In the genomic region with DNA sequence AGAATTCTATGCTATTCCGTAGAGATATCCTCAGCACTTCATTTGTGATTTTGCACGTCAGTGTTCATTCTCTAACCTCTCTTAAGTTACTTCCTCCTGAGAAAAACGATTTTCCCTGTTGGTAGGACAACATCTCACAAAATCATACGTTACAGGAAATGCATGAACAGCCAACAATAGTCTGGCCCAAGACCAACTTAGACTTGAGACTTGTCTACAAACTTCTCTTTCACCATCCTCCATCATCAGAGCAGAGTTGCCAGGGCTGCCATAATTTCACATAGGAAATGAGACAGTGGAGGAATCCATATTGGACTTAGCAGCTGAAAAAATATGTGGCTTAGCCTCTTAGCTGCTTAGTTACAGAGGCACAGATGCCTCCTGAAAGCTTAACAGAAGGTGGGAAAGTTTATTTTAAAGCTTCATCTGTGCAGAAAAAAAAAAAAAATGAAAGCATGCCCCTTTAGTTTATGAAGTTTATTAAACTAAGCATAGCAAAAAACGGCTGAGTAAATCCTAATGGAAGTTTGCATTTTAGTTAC, we compare ENCODE assay signal across 13 cellular contexts.
DNase-seq lines count a peak whose midpoint lies in the region; ATAC-seq and TF ChIP-seq lines count a peak whose summit lies in the region.
"Had no signal": no experiment of that assay in that cellular context is flagged by ENCODE, and none has a peak within 500 bp of the region (broad histone marks: within the 10 kb centered on the region; RNA-seq: fewer than 3 reads in every experiment).

No MANE protein-coding gene starts in this region.

- H3K4me3 ChIP-seq in neural progenitor cell, result no peak overlapping the region

- H3K27ac ChIP-seq in neural progenitor cell, result no peak overlapping the region
- H3K27ac ChIP-seq: C4-2B had no signal

- H3K27ac Mint-ChIP-seq in neural progenitor cell (no peak overlapping the region), mesothelial cell of epicardium (no peak overlapping the region)

- DNase-seq in D341Med (ENCODE audit: low spot score) (peak; percentile 38), NCI-H446 treated with DMSO at 0.1 percent for 48 hours (lab: John Stamatoyannopoulos, UW) (peak; percentile 53), dermis blood vessel endothelial cell (peak; percentile 39), neural progenitor cell (ENCODE audit: low spot score) (no peak), left lobe of liver (ENCODE audit: low spot score) (no peak), mesothelial cell of epicardium (ENCODE audit: low spot score in 2 of 2, unreplicated experiment in 2 of 2) (no peak)
- DNase-seq in stimulated activated CD4-positive, alpha-beta T cell treated with anti-CD3 and anti-CD28 coated beads, Interleukin-2, amount 100 ng/mL, for 24 hours, result no peak
- DNase-seq: Karpas-422, NCI-H1930, NCI-H510A, SHP77 had no signal

- H3K9ac ChIP-seq in neural progenitor cell, result no peak overlapping the region

- H3K79me2 ChIP-seq in neural progenitor cell (ENCODE audit: low read depth), result no peaks in the 10 kb centered on the region

- H3K9me3 Mint-ChIP-seq in neural progenitor cell (no peaks in the 10 kb centered on the region), mesothelial cell of epicardium (no peaks in the 10 kb centered on the region)

- peak overlapping the region; percentile 3 for H2AFZ ChIP-seq in neural progenitor cell (replicated peaks)

- H3K27me3 ChIP-seq in neural progenitor cell, result no peaks in the 10 kb centered on the region

- TF ChIP-seq CTCF in neural progenitor cell (IDR thresholded peaks at IDR 0.05) (no peak), mesothelial cell of epicardium (IDR thresholded peaks at IDR 0.05; ENCODE audit: unreplicated experiment) (no peak)

- ATAC-seq in left lobe of liver, result no peak
- ATAC-seq: SK-N-SH treated with all-trans-retinoic acid at 6 μM for 48 hours had no signal

- no peak overlapping the region for H3K4me2 ChIP-seq in neural progenitor cell

- H3K4me3 Mint-ChIP-seq in neural progenitor cell, result no peak overlapping the region
- H3K4me3 Mint-ChIP-seq in mesothelial cell of epicardium, result no peak overlapping the region

- H3K36me3 Mint-ChIP-seq in neural progenitor cell (no peaks in the 10 kb centered on the region), mesothelial cell of epicardium (no peaks in the 10 kb centered on the region)

- H3K4me1 Mint-ChIP-seq in neural progenitor cell (no peaks in the 10 kb centered on the region), mesothelial cell of epicardium (no peaks in the 10 kb centered on the region)

- H3F3A ChIP-seq in neural progenitor cell (ENCODE audit: low read depth), result no peaks in the 10 kb centered on the region

- no peaks in the 10 kb centered on the region for H3K36me3 ChIP-seq in neural progenitor cell

- no peaks in the 10 kb centered on the region for H3K27me3 Mint-ChIP-seq in neural progenitor cell (ENCODE audit: insufficient read depth, low read depth)
- no peaks in the 10 kb centered on the region for H3K27me3 Mint-ChIP-seq in mesothelial cell of epicardium (ENCODE audit: low read depth)

- no peaks in the 10 kb centered on the region for H4K20me1 ChIP-seq in neural progenitor cell (ENCODE audit: low read depth)

- H3K9me3 ChIP-seq in neural progenitor cell (ENCODE audit: low read depth), result no peaks in the 10 kb centered on the region

- H3K4me1 ChIP-seq in neural progenitor cell, result no peaks in the 10 kb centered on the region

Comparison
In these comparisons a context has a peak if more than half of its experiments do, and no peak if none do; other contexts are left out.
1. DNase-seq: peak in D341Med (single experiment), NCI-H446 treated with DMSO at 0.1 percent for 48 hours (single experiment) and dermis blood vessel endothelial cell (single experiment); none in neural progenitor cell (single experiment), left lobe of liver (single experiment), stimulated activated CD4-positive, alpha-beta T cell treated with anti-CD3 and anti-CD28 coated beads, Interleukin-2, amount 100 ng/mL, for 24 hours (0 of 2) and mesothelial cell of epicardium (0 of 2).